ENCODE assay signal across 10 cellular contexts in the genomic region with DNA sequence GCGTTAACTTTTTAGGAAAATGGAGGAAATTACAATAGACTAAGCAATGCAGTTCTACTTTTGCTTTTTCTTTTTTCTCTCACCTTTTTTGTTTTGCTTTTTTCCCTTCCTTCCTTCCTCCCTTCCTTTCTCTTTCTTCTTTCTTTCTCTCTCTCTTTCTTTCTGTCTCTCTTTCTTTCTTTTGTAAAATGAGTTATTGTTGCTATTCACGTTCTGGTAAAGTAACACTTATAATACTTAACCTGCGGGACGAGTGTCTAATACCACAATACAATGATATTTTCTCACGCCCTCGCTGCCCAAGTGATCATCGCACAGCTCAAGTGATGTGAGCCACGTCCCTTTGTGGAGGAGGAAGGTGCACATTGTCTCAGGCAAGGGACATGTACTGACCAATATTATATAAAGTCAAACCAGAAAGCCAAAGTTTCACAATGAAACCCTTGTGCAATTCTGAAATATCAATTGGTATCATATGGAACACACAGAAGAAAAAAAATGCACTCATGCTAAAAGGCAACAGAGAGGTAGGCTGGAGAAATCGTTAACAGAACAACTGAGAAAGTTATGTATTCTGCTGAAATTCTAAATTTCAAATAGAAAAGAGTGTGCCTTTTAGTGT. TPM values are rescaled to one million over a fixed set of nuclear protein-coding genes. Genes with fewer than 3 reads are reported as not detected.
DNase-seq lines count a peak whose midpoint lies in the region; ATAC-seq, FAIRE-seq and TF ChIP-seq lines count a peak whose summit lies in the region.
"Had no signal": no experiment of that assay in that cellular context is flagged by ENCODE, and none has a peak within 500 bp of the region (broad histone marks: within the 10 kb centered on the region; RNA-seq: fewer than 3 reads in every experiment).

No MANE protein-coding gene starts in this region.

- H3K27me3 Mint-ChIP-seq in activated naive CD4-positive, alpha-beta T cell treated with anti-CD3 and anti-CD28 coated beads, Interleukin-2, amount 50 U/mL, for 24 hours: peaks cover 27% of the 10 kb centered on the region

- no peak for ATAC-seq in GM12878
- no peak for ATAC-seq in upper lobe of right lung

- no peaks in the 10 kb centered on the region for H3K9me3 Mint-ChIP-seq in activated naive CD4-positive, alpha-beta T cell treated with anti-CD3 and anti-CD28 coated beads, Interleukin-2, amount 50 U/mL, for 24 hours

- no TSS peak for BruUV-seq in GM12878 (replicated peaks; lab: Mats Ljungman, UMichigan)

- H3K9me3 ChIP-seq in GM12878 (replicated peaks; ENCODE audit: control insufficient read depth, insufficient read depth, low read length) (no peaks in the 10 kb centered on the region; the same call in 2 of the 3 replicates), mucosa of rectum (ENCODE audit: control insufficient read depth in 2 of 2, low read length in 2 of 2) (no peaks in the 10 kb centered on the region), upper lobe of right lung (no peaks in the 10 kb centered on the region)
- H3K9me3 ChIP-seq: neutrophil had no signal

- H3K36me3 ChIP-seq in GM12878 (ENCODE audit: control insufficient read depth in 2 of 2, insufficient read depth in 2 of 2, low read length in 1 of 2) (no peaks in the 10 kb centered on the region), mucosa of rectum (ENCODE audit: control insufficient read depth in 2 of 2, insufficient read depth in 2 of 2, low read length in 2 of 2) (no peaks in the 10 kb centered on the region), upper lobe of right lung (no peaks in the 10 kb centered on the region)
- H3K36me3 ChIP-seq: neutrophil had no signal

- DNase-seq in activated naive CD4-positive, alpha-beta T cell treated with anti-CD3 and anti-CD28 coated beads, Interleukin-2, amount 50 U/mL, for 16 hours: no peak
- DNase-seq in GM12878 (ENCODE audit: low read depth, low spot score) (no peak), upper lobe of right lung (no peak), ureter (ENCODE audit: low spot score) (no peak), NCI-H2029 treated with DMSO at 0.1 percent for 48 hours (lab: John Stamatoyannopoulos, UW) (no peak), anterior cingulate cortex (lab: John Stamatoyannopoulos, UW) (no peak)

- H3K27me3 ChIP-seq in GM12878 (replicated peaks in 1 of 2; ENCODE audit: control insufficient read depth in 2 of 2, insufficient read depth in 2 of 2, low read length in 1 of 2): no peaks in the 10 kb centered on the region; a peak in 1 of 4 replicates
- peaks cover 6 to 11% of the 10 kb centered on the region in 2 donors for H3K27me3 ChIP-seq in mucosa of rectum (ENCODE audit: control insufficient read depth in 2 of 2, insufficient read depth in 2 of 2, low read length in 2 of 2)
- no peaks in the 10 kb centered on the region for H3K27me3 ChIP-seq in upper lobe of right lung

- H2AFZ ChIP-seq in GM12878 (ENCODE audit: control insufficient read depth, low read depth, low read length): no peak overlapping the region

- CTCF ChIA-PET in GM12878 (lab: Yijun Ruan, JAX): interaction anchor here (0.9 to 1.0 kb wide), 2 partner anchors 13 to 255 kb away, joined by 3 to 5 read pairs; no protein-coding TSS in a partner anchor

- peaks cover 22% of the 10 kb centered on the region for H3K4me1 Mint-ChIP-seq in activated naive CD4-positive, alpha-beta T cell treated with anti-CD3 and anti-CD28 coated beads, Interleukin-2, amount 50 U/mL, for 24 hours

- 67% methylated on average over 9 of the region's 9 CpGs for WGBS in GM12878 (ENCODE audit: insufficient coverage, insufficient replicate concordance, low lambda C conversion rate, missing lambda C conversion rate)

- TF ChIP-seq RAD21 in GM12878 (IDR thresholded peaks at IDR 0.05; ENCODE audit: insufficient read depth, low read depth, low read length): no peak

- no peak for TF ChIP-seq EP300 in GM12878 (IDR thresholded peaks at IDR 0.05; ENCODE audit: borderline replicate concordance in 1 of 2, control insufficient read depth in 1 of 2, low read depth in 2 of 2, low read length in 2 of 2)

- no peak overlapping the region for H3K27ac ChIP-seq in GM12878 (ENCODE audit: control insufficient read depth, insufficient read depth)
- H3K27ac ChIP-seq in mucosa of rectum (ENCODE audit: low read depth in 2 of 2, low read length in 2 of 2): no peak overlapping the region
- H3K27ac ChIP-seq in upper lobe of right lung: peak overlapping the region; percentile 78
- H3K27ac ChIP-seq: neutrophil, RWPE1 had no signal

- H3K4me2 ChIP-seq in GM12878 (ENCODE audit: control insufficient read depth, insufficient read depth): peak overlapping the region; percentile 83

- H3K4me3 ChIP-seq in GM12878 (no peak overlapping the region), mucosa of rectum (ENCODE audit: low read length in 2 of 2) (peak overlapping the region; percentile 62 to 70), upper lobe of right lung (peak overlapping the region; percentile 67)

- POLR2A ChIA-PET in GM12878 (lab: Charles Lee): no interaction called here

- H3K4me3 Mint-ChIP-seq in activated naive CD4-positive, alpha-beta T cell treated with anti-CD3 and anti-CD28 coated beads, Interleukin-2, amount 50 U/mL, for 24 hours: peak overlapping the region; percentile 79

- TF ChIP-seq CTCF in GM12878 (IDR thresholded peaks at IDR 0.05 in 2 of 3, conservative IDR thresholded peaks at IDR 0.05 in 1 of 3; ENCODE audit: control insufficient read depth in 2 of 3, extremely low read depth in 1 of 3, insufficient read depth in 1 of 3, low read depth in 3 of 3, low read length in 3 of 3) (no peak), upper lobe of right lung (IDR thresholded peaks at IDR 0.05) (no peak)

- H3K36me3 Mint-ChIP-seq in activated naive CD4-positive, alpha-beta T cell treated with anti-CD3 and anti-CD28 coated beads, Interleukin-2, amount 50 U/mL, for 24 hours: no peaks in the 10 kb centered on the region

- peaks cover 13% of the 10 kb centered on the region; the same call in 1 of the 2 replicates for H3K4me1 ChIP-seq in GM12878 (ENCODE audit: control insufficient read depth, insufficient read depth, low read length)
- peaks cover 0 to 2% of the 10 kb centered on the region in 2 donors for H3K4me1 ChIP-seq in mucosa of rectum (ENCODE audit: control insufficient read depth in 2 of 2, insufficient read depth in 2 of 2, low read length in 2 of 2)
- peaks cover 18% of the 10 kb centered on the region for H3K4me1 ChIP-seq in upper lobe of right lung

- no peak for FAIRE-seq in GM12878 (lab: Jason Lieb, UNC)

- H4K20me1 ChIP-seq in GM12878 (ENCODE audit: control insufficient read depth, insufficient read depth): no peaks in the 10 kb centered on the region

- intact Hi-C loops in GM12878 (cut with micrococcal nuclease; ENCODE audit: unreplicated experiment): no loop called here
- intact Hi-C loops in upper lobe of right lung (cut with DNase I): no loop called here

- H3K9ac ChIP-seq in GM12878 (ENCODE audit: control insufficient read depth, insufficient read depth, low read length): peak overlapping the region; percentile 69; the same call in 1 of the 2 replicates
- H3K9ac ChIP-seq in mucosa of rectum (ENCODE audit: low read depth in 1 of 2, low read length in 2 of 2): no peak overlapping the region

- H3K79me2 ChIP-seq in GM12878 (ENCODE audit: control insufficient read depth, insufficient read depth, low read length): no peaks in the 10 kb centered on the region; the same call in 1 of the 2 replicates

- SMC1A ChIA-PET in GM12878 (lab: Charles Lee; ENCODE audit: uncharacterized antibody, unreplicated experiment): interaction anchor here (0.6 to 1.1 kb wide), 2 partner anchors 33 to 223 kb away, joined by 3 read pairs; no protein-coding TSS in a partner anchor

- H3K27ac Mint-ChIP-seq in activated naive CD4-positive, alpha-beta T cell treated with anti-CD3 and anti-CD28 coated beads, Interleukin-2, amount 50 U/mL, for 24 hours: no peak overlapping the region

- TF ChIP-seq POLR2A in GM12878 (IDR thresholded peaks at IDR 0.05; ENCODE audit: low read depth, low read length): no peak

- in situ Hi-C loops in GM12878 (cut with MboI): no loop called here

- RAD21 ChIA-PET in GM12878 (lab: Charles Lee; ENCODE audit: unreplicated experiment): interaction anchor here (1.0 kb wide), 1 partner anchor 33 kb away, joined by 3 read pairs; no protein-coding TSS in a partner anchor

RNA-seq across cellular contexts. Expression of a gene that starts 1.7 kb away (rescaled TPM):
- total RNA-seq in GM12878 (2013; cell fraction: nucleolus; rRNA removed): 13.6 and 17.2 TPM in 2 replicates
- total RNA-seq in GM12878 (2014; rRNA removed) (2.7 and 3.9 TPM in 2 replicates), GM12878 (2014; rRNA removed; fragmentation: Illumina TruSeq; extraction: Trizol) (6.4 and 7.1 TPM in 2 replicates), GM12878 (2021) (6.7 and 9.6 TPM in 2 replicates), upper lobe of right lung (38.6 TPM), ureter (17.4 TPM)
- polyA plus RNA-seq in GM12878 (2011; ENCODE audit: low read depth): 6.1 TPM
- polyA plus RNA-seq in GM12878 (2011; rRNA removed) (30.4 and 45.2 TPM in 2 replicates), GM12878 (2014; fragmentation: Illumina TruSeq; extraction: Trizol) (10.4 and 15.9 TPM in 2 replicates), GM12878 (2014; fragmentation: Nextera tagmentation; extraction: Ambion mirVana) (1 to 10 TPM; 2.1 to 4.3 TPM), GM12878 (2014; rRNA removed) (8.1 and 9.4 TPM in 2 replicates), GM12878 (2016; fragmentation: Nextera tagmentation; extraction: Ambion mirVana) (10 to 100 TPM in 1 of 2 experiments, 1 to 10 TPM in 1; 9.1 to 10.8 TPM)
- 10.1 and 14.5 TPM in 2 replicates for polyA plus RNA-seq in GM12878 (2011; cell fraction: cytosol; rRNA removed)
- 30.1 and 47.9 TPM in 2 replicates for polyA plus RNA-seq in GM12878 (2011; cell fraction: nucleus; rRNA removed)
- polyA plus RNA-seq in GM12878 (2012): 6.8 and 14.9 TPM in 2 replicates
- polyA minus RNA-seq in GM12878 (2011; rRNA and poly(A)+ RNA removed): 11.6 and 15.1 TPM in 2 replicates
- polyA minus RNA-seq in GM12878 (2011; cell fraction: cytosol; rRNA and poly(A)+ RNA removed): 2.8 and 4.4 TPM in 2 replicates
- polyA minus RNA-seq in GM12878 (2011; cell fraction: nucleus; rRNA and poly(A)+ RNA removed): 10.3 and 16.5 TPM in 2 replicates

RNA-seq across cellular contexts. Expression of a gene that starts 33.5 kb away (rescaled TPM):
- 26.3 and 28.9 TPM in 2 replicates for total RNA-seq in GM12878 (2013; cell fraction: nucleolus; rRNA removed)
- total RNA-seq in GM12878 (2014; rRNA removed) (80.5 and 100 TPM in 2 replicates), GM12878 (2014; rRNA removed; fragmentation: Illumina TruSeq; extraction: Trizol) (109 and 118 TPM in 2 replicates), GM12878 (2021) (68.8 and 71.4 TPM in 2 replicates), upper lobe of right lung (19.9 TPM), ureter (24.0 TPM)
- 44.2 TPM for polyA plus RNA-seq in GM12878 (2011; ENCODE audit: low read depth)
- polyA plus RNA-seq in GM12878 (2011; rRNA removed) (111 and 168 TPM in 2 replicates), GM12878 (2014; fragmentation: Illumina TruSeq; extraction: Trizol) (109 and 120 TPM in 2 replicates), GM12878 (2014; fragmentation: Nextera tagmentation; extraction: Ambion mirVana) (100 to 1,000 TPM; 220 to 292 TPM), GM12878 (2014; rRNA removed) (95.4 and 122 TPM in 2 replicates), GM12878 (2016; fragmentation: Nextera tagmentation; extraction: Ambion mirVana) (100 to 1,000 TPM; 221 to 230 TPM)
- 37.9 and 47.8 TPM in 2 replicates for polyA plus RNA-seq in GM12878 (2011; cell fraction: cytosol; rRNA removed)
- polyA plus RNA-seq in GM12878 (2011; cell fraction: nucleus; rRNA removed): 35.7 and 43.6 TPM in 2 replicates
- 60.8 and 75.2 TPM in 2 replicates for polyA plus RNA-seq in GM12878 (2012)
- 33.3 and 48.9 TPM in 2 replicates for polyA minus RNA-seq in GM12878 (2011; rRNA and poly(A)+ RNA removed)
- 16.8 and 20.9 TPM in 2 replicates for polyA minus RNA-seq in GM12878 (2011; cell fraction: cytosol; rRNA and poly(A)+ RNA removed)
- polyA minus RNA-seq in GM12878 (2011; cell fraction: nucleus; rRNA and poly(A)+ RNA removed): 14.6 and 18.8 TPM in 2 replicates
